ENCODE assay signal across 27 cellular contexts in genomic region chr13:77218274-77218673, GRCh38.
"Had no signal": no experiment of that assay in that cellular context is flagged by ENCODE, and none has a peak within 500 bp of the region (broad histone marks: within the 10 kb centered on the region; RNA-seq: fewer than 3 reads in every experiment).

No MANE protein-coding gene starts in this region.

- H3K4me1 ChIP-seq: left lung, pancreas, prostate gland, tibial nerve, uterus had no signal

- H3K4me1 Mint-ChIP-seq: immature natural killer cell; nephron; neural crest cell; stimulated activated memory B cell treated with anti-CD40 and anti-IgM and Interleukin-4, amounts not matched to agents 10 μg/mL and 1 μg/mL and 100 μg/mL, for 72 hours had no signal

- H3K4me3 Mint-ChIP-seq: immature natural killer cell; memory B cell; naive thymus-derived CD8-positive, alpha-beta T cell; nephron; neural crest cell; stimulated activated memory B cell treated with anti-CD40 and anti-IgM and Interleukin-4, amounts not matched to agents 10 μg/mL and 1 μg/mL and 100 μg/mL, for 72 hours; stimulated activated naive CD8-positive, alpha-beta T cell treated with anti-CD3 and anti-CD28 coated beads, Interleukin-15, amount 100 ng/mL, for 72 hours; type B pancreatic cell had no signal

- FAIRE-seq: kidney, pancreas had no signal

- DNase-seq: hypothalamus; immature natural killer cell; kidney; left colon; left lung; naive thymus-derived CD8-positive, alpha-beta T cell; nucleus accumbens; pancreas; posterior cingulate gyrus; retina; right cardiac atrium; spleen; stimulated activated CD4-positive, alpha-beta T cell treated with anti-CD3 and anti-CD28 coated beads, Interleukin-4, amount 100 ng/mL, for 24 hours; stimulated activated naive CD4-positive, alpha-beta T cell treated with Interleukin-2 at 50 U/mL for 16 hours; stimulated activated naive CD8-positive, alpha-beta T cell treated with anti-CD3 and anti-CD28 coated beads, Interleukin-15, amount 100 ng/mL, for 72 hours; substantia nigra; uterus had no signal

- H3K4me3 ChIP-seq: left lung, lung, pancreas, prostate gland, skin epidermis, spleen, tibial nerve, uterus had no signal

- H3K27me3 ChIP-seq: left lung, pancreas, spleen, tibial nerve, uterus had no signal

- H3K27ac ChIP-seq: pancreas, prostate gland, skin epidermis, tibial nerve, uterus had no signal

- H3K9me3 Mint-ChIP-seq: immature natural killer cell; memory B cell; naive thymus-derived CD8-positive, alpha-beta T cell; nephron; neural crest cell; stimulated activated memory B cell treated with anti-CD40 and anti-IgM and Interleukin-4, amounts not matched to agents 10 μg/mL and 1 μg/mL and 100 μg/mL, for 72 hours; stimulated activated naive CD8-positive, alpha-beta T cell treated with anti-CD3 and anti-CD28 coated beads, Interleukin-15, amount 100 ng/mL, for 72 hours; type B pancreatic cell had no signal

- H3K27me3 Mint-ChIP-seq: memory B cell; naive thymus-derived CD8-positive, alpha-beta T cell; stimulated activated memory B cell treated with anti-CD40 and anti-IgM and Interleukin-4, amounts not matched to agents 10 μg/mL and 1 μg/mL and 100 μg/mL, for 72 hours; stimulated activated naive CD8-positive, alpha-beta T cell treated with anti-CD3 and anti-CD28 coated beads, Interleukin-15, amount 100 ng/mL, for 72 hours; type B pancreatic cell had no signal

- H3K27ac Mint-ChIP-seq: immature natural killer cell; memory B cell; nephron; stimulated activated memory B cell treated with anti-CD40 and anti-IgM and Interleukin-4, amounts not matched to agents 10 μg/mL and 1 μg/mL and 100 μg/mL, for 72 hours; stimulated activated naive CD8-positive, alpha-beta T cell treated with anti-CD3 and anti-CD28 coated beads, Interleukin-15, amount 100 ng/mL, for 72 hours; type B pancreatic cell had no signal

- H3K36me3 ChIP-seq: prostate gland, uterus had no signal

- ATAC-seq: left colon; left lung; naive thymus-derived CD8-positive, alpha-beta T cell; pancreas; right cardiac atrium; sciatic nerve; stimulated activated memory B cell treated with anti-CD40 and anti-IgM and Interleukin-4, amounts not matched to agents 10 μg/mL and 1 μg/mL and 100 μg/mL, for 72 hours; stimulated activated naive CD8-positive, alpha-beta T cell treated with anti-CD3 and anti-CD28 coated beads, Interleukin-15, amount 100 ng/mL, for 72 hours had no signal
